Comparison of ENCODE assay signal across 12 cellular contexts in the genomic region with DNA sequence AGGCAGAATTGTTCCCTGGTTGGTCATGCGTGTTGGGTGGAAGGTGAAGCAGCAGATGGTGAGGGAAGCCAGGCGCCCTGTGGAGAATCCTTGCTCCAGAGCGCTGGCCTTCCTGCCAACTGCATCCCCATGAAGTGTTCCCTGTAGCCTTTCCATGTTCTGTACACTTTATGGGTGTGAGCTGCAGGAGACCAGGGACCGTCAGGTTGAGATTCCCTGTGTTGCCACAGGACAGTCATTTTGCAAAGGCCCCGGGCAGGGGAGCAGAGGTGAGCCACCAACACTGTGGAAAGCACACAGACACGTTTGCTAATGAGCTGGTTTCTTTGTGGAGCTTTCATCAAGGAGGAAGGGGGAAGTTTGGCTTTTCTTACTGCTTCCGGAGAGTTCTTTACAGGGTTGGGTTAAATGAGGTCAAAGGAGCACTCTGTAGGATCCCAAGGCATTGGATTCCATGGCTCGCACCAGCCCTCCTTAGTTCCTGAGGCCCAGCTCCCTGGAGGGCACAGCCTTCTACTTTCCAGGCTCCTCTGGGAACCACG. TPM values are rescaled to one million over a fixed set of nuclear protein-coding genes. Genes with fewer than 3 reads are reported as not detected.
A peak's percentile ranks its signal among the peaks of the same experiment; 100 is the strongest.
DNase-seq lines count a peak whose midpoint lies in the region; ATAC-seq, FAIRE-seq and TF ChIP-seq lines count a peak whose summit lies in the region.
"Had no signal": no experiment of that assay in that cellular context is flagged by ENCODE, and none has a peak within 500 bp of the region (broad histone marks: within the 10 kb centered on the region; RNA-seq: fewer than 3 reads in every experiment).

No MANE protein-coding gene starts in this region.

- H3K27me3 Mint-ChIP-seq in CD4-positive, CD25-positive, alpha-beta regulatory T cell: no peaks in the 10 kb centered on the region
- H3K27me3 Mint-ChIP-seq in natural killer cell treated with Interleukin-12 subunit alpha and Interleukin-12 subunit beta and Interleukin-15 and Interleukin-18, amount 100 ng/mL, for 72 hours: no peaks in the 10 kb centered on the region

- CTCF ChIA-PET in endothelial cell of umbilical vein (lab: Charles Lee): interaction anchor here (1.5 to 2.0 kb wide), 3 partner anchors 11 to 19 kb away, joined by 3 to 10 read pairs (median 9); no protein-coding TSS in a partner anchor

- no peak for TF ChIP-seq POLR2A in endothelial cell of umbilical vein (IDR thresholded peaks at IDR 0.05; ENCODE audit: low read depth, low read length)

- H3K9ac ChIP-seq in endothelial cell of umbilical vein (replicated peaks; ENCODE audit: extremely low read depth, insufficient read depth, low read length): no peak overlapping the region

- ATAC-seq in CD4-positive, CD25-positive, alpha-beta regulatory T cell (ENCODE audit: low read depth in 2 of 2): no peak
- no peak for ATAC-seq in natural killer cell treated with Interleukin-12 subunit alpha and Interleukin-12 subunit beta and Interleukin-15 and Interleukin-18, amount 100 ng/mL, for 72 hours
- no peak for ATAC-seq in HG03442 (IDR thresholded peaks at IDR 0.05; ENCODE audit: unreplicated experiment)
- ATAC-seq in HG02610 (IDR thresholded peaks at IDR 0.05; ENCODE audit: unreplicated experiment): no peak
- no peak for ATAC-seq in GM21576 (IDR thresholded peaks at IDR 0.05; ENCODE audit: unreplicated experiment)

- H3K9me1 ChIP-seq in endothelial cell of umbilical vein (replicated peaks; ENCODE audit: control insufficient read depth, extremely low read depth, insufficient read depth, low read length): no peaks in the 10 kb centered on the region

- peaks cover 20% of the 10 kb centered on the region for H4K20me1 ChIP-seq in endothelial cell of umbilical vein (replicated peaks; ENCODE audit: control insufficient read depth, extremely low read depth, insufficient read depth, low read length)

- dilution Hi-C loops in endothelial cell of umbilical vein (cut with MboI; ENCODE audit: extremely low pct_ligation_motif_present, low sequenced_read_pairs): no loop called here

- peak overlapping the region; percentile 77 for H3K4me3 ChIP-seq in CD4-positive, CD25-positive, alpha-beta regulatory T cell (ENCODE audit: low read depth, low read length)
- no peak overlapping the region for H3K4me3 ChIP-seq in endothelial cell of umbilical vein (replicated peaks in 1 of 3; ENCODE audit: insufficient read depth in 1 of 3, low read depth in 1 of 3, low read length in 3 of 3)

- H3K4me1 ChIP-seq in CD4-positive, CD25-positive, alpha-beta regulatory T cell (ENCODE audit: control insufficient read depth, insufficient read depth, low read length, poor library complexity, severe bottlenecking): peaks cover 93% of the 10 kb centered on the region
- peaks cover 37% of the 10 kb centered on the region for H3K4me1 ChIP-seq in endothelial cell of umbilical vein (ENCODE audit: control insufficient read depth, extremely low read depth, insufficient read depth, low read length)

- no peak overlapping the region for H3K4me2 ChIP-seq in endothelial cell of umbilical vein (ENCODE audit: insufficient read depth, low read length)

- peaks cover 100% of the 10 kb centered on the region for H3K79me2 ChIP-seq in endothelial cell of umbilical vein (ENCODE audit: control insufficient read depth, insufficient read depth, low read length)

- no peak for DNase-seq in CD4-positive, CD25-positive, alpha-beta regulatory T cell
- peak; percentile 45 for DNase-seq in NOMO-1 treated with dmso at 0.1 percent for 144 hours (lab: John Stamatoyannopoulos, UW; ENCODE audit: unreplicated experiment)
- no peak for DNase-seq in endothelial cell of umbilical vein (ENCODE audit: low read depth, low spot score)
- DNase-seq in natural killer cell treated with Interleukin-12 subunit alpha and Interleukin-12 subunit beta and Interleukin-15 and Interleukin-18, amount 100 ng/mL, for 72 hours (ENCODE audit: low spot score): no peak
- DNase-seq in stimulated activated naive CD4-positive, alpha-beta T cell treated with Interleukin-2 at 50 U/mL for 16 hours (lab: John Stamatoyannopoulos, UW): no peak
- DNase-seq: activated CD4-positive, CD25-positive, alpha-beta regulatory T cell; EL; NCI-H345 had no signal

- peak overlapping the region; percentile 80 to 98 (median 97) for H3K27ac Mint-ChIP-seq in CD4-positive, CD25-positive, alpha-beta regulatory T cell
- H3K27ac Mint-ChIP-seq in natural killer cell treated with Interleukin-12 subunit alpha and Interleukin-12 subunit beta and Interleukin-15 and Interleukin-18, amount 100 ng/mL, for 72 hours: peak overlapping the region; percentile 79 to 92

- H2AFZ ChIP-seq in endothelial cell of umbilical vein (ENCODE audit: low read depth, low read length): no peak overlapping the region

- FAIRE-seq in endothelial cell of umbilical vein (lab: Jason Lieb, UNC): peak; percentile 89

- H3K27me3 ChIP-seq in CD4-positive, CD25-positive, alpha-beta regulatory T cell (ENCODE audit: control insufficient read depth, insufficient read depth, low read length): no peaks in the 10 kb centered on the region
- no peaks in the 10 kb centered on the region for H3K27me3 ChIP-seq in endothelial cell of umbilical vein (ENCODE audit: control insufficient read depth in 2 of 2, insufficient read depth in 2 of 2, low read length in 2 of 2)

- peaks cover 29% of the 10 kb centered on the region for H3K36me3 ChIP-seq in CD4-positive, CD25-positive, alpha-beta regulatory T cell (ENCODE audit: control insufficient read depth, insufficient read depth, low read length)
- H3K36me3 ChIP-seq in endothelial cell of umbilical vein (ENCODE audit: control insufficient read depth in 2 of 2, extremely low read depth in 1 of 2, insufficient read depth in 2 of 2, low read length in 2 of 2): peaks cover 22 to 27% of the 10 kb centered on the region in 2 experiments

- H3K36me3 Mint-ChIP-seq in CD4-positive, CD25-positive, alpha-beta regulatory T cell: peaks cover 43% of the 10 kb centered on the region
- peaks cover 14% of the 10 kb centered on the region for H3K36me3 Mint-ChIP-seq in natural killer cell treated with Interleukin-12 subunit alpha and Interleukin-12 subunit beta and Interleukin-15 and Interleukin-18, amount 100 ng/mL, for 72 hours

- no peaks in the 10 kb centered on the region for H3K9me3 ChIP-seq in CD4-positive, CD25-positive, alpha-beta regulatory T cell (ENCODE audit: control insufficient read depth in 2 of 2, low read length in 2 of 2)
- H3K9me3 ChIP-seq in endothelial cell of umbilical vein (replicated peaks; ENCODE audit: control insufficient read depth, insufficient read depth, low read length): no peaks in the 10 kb centered on the region

- H3K9me3 Mint-ChIP-seq in CD4-positive, CD25-positive, alpha-beta regulatory T cell: no peaks in the 10 kb centered on the region
- no peaks in the 10 kb centered on the region for H3K9me3 Mint-ChIP-seq in natural killer cell treated with Interleukin-12 subunit alpha and Interleukin-12 subunit beta and Interleukin-15 and Interleukin-18, amount 100 ng/mL, for 72 hours

- POLR2A ChIA-PET in endothelial cell of umbilical vein (lab: Charles Lee): interaction anchor here (1.1 kb wide), 1 partner anchor 18 kb away, joined by 7 read pairs; no protein-coding TSS in a partner anchor

- TF ChIP-seq CTCF in endothelial cell of umbilical vein (IDR thresholded peaks at IDR 0.05; ENCODE audit: extremely low read depth in 1 of 2, insufficient read depth in 1 of 2, low read depth in 1 of 2, low read length in 2 of 2): no peak

- peaks cover 36 to 98% (median 83%) of the 10 kb centered on the region in 4 donors for H3K4me1 Mint-ChIP-seq in CD4-positive, CD25-positive, alpha-beta regulatory T cell
- H3K4me1 Mint-ChIP-seq in natural killer cell treated with Interleukin-12 subunit alpha and Interleukin-12 subunit beta and Interleukin-15 and Interleukin-18, amount 100 ng/mL, for 72 hours (ENCODE audit: low read depth in 2 of 2): peaks cover 73 to 87% of the 10 kb centered on the region in 2 donors

- no TSS peak for BruUV-seq in endothelial cell of umbilical vein (replicated peaks; lab: Mats Ljungman, UMichigan)

- H3K4me3 Mint-ChIP-seq in CD4-positive, CD25-positive, alpha-beta regulatory T cell: peak overlapping the region; percentile 65 to 89 (median 86)
- peak overlapping the region; percentile 69 for H3K4me3 Mint-ChIP-seq in natural killer cell treated with Interleukin-12 subunit alpha and Interleukin-12 subunit beta and Interleukin-15 and Interleukin-18, amount 100 ng/mL, for 72 hours

- peak overlapping the region; percentile 81 for H3K27ac ChIP-seq in CD4-positive, CD25-positive, alpha-beta regulatory T cell (ENCODE audit: insufficient read depth, low read length, poor library complexity, severe bottlenecking)
- H3K27ac ChIP-seq in endothelial cell of umbilical vein (ENCODE audit: insufficient read depth, low read depth, low read length): no peak overlapping the region

- intact Hi-C loops in endothelial cell of umbilical vein (cut with micrococcal nuclease): no loop called here

RNA-seq across cellular contexts. Expression of a gene that starts 32.1 kb away (rescaled TPM):
- total RNA-seq in CD4-positive, CD25-positive, alpha-beta regulatory T cell: 198 TPM
- polyA plus RNA-seq in CD4-positive, CD25-positive, alpha-beta regulatory T cell: 100 to 1,000 TPM; 157 to 270 (median 180) TPM
- 237 and 242 TPM in 2 replicates for total RNA-seq in endothelial cell of umbilical vein
- polyA plus RNA-seq in endothelial cell of umbilical vein: 210 and 211 TPM in 2 replicates
- polyA plus RNA-seq in endothelial cell of umbilical vein (2011; cell fraction: cytosol; rRNA removed): 175 and 189 TPM in 2 replicates
- polyA plus RNA-seq in endothelial cell of umbilical vein (2011; cell fraction: nucleus; rRNA removed): 188 and 193 TPM in 2 replicates
- 199 and 207 TPM in 2 replicates for polyA plus RNA-seq in endothelial cell of umbilical vein (2012)
- 175 and 203 TPM in 2 replicates for polyA minus RNA-seq in endothelial cell of umbilical vein
- polyA minus RNA-seq in endothelial cell of umbilical vein (2011; cell fraction: cytosol; rRNA and poly(A)+ RNA removed): 8.0 TPM
- 82.2 and 84.2 TPM in 2 replicates for polyA minus RNA-seq in endothelial cell of umbilical vein (2011; cell fraction: nucleus; rRNA and poly(A)+ RNA removed)
- 10 to 100 TPM; 56.5 to 76.6 TPM for total RNA-seq in natural killer cell treated with Interleukin-12 subunit alpha and Interleukin-12 subunit beta and Interleukin-15 and Interleukin-18, amount 100 ng/mL, for 72 hours

RNA-seq across cellular contexts. Expression of a gene that starts 51.5 kb away (rescaled TPM):
- 0.25 TPM for total RNA-seq in CD4-positive, CD25-positive, alpha-beta regulatory T cell
- polyA plus RNA-seq in CD4-positive, CD25-positive, alpha-beta regulatory T cell: not detected
- not detected in 2 replicates for total RNA-seq in endothelial cell of umbilical vein
- not detected in 2 replicates for polyA plus RNA-seq in endothelial cell of umbilical vein
- polyA plus RNA-seq in endothelial cell of umbilical vein (2011; cell fraction: cytosol; rRNA removed): not detected in 2 replicates
- polyA plus RNA-seq in endothelial cell of umbilical vein (2011; cell fraction: nucleus; rRNA removed): 0.04 and 0.08 TPM in 2 replicates
- polyA plus RNA-seq in endothelial cell of umbilical vein (2012): not detected in 2 replicates
- polyA minus RNA-seq in endothelial cell of umbilical vein: 0.07 TPM in 1 of 2 replicates, not detected in the other
- not detected for polyA minus RNA-seq in endothelial cell of umbilical vein (2011; cell fraction: cytosol; rRNA and poly(A)+ RNA removed)
- 0.14 TPM in 2 replicates for polyA minus RNA-seq in endothelial cell of umbilical vein (2011; cell fraction: nucleus; rRNA and poly(A)+ RNA removed)
- under 1 TPM; 0.25 to 0.40 TPM for total RNA-seq in natural killer cell treated with Interleukin-12 subunit alpha and Interleukin-12 subunit beta and Interleukin-15 and Interleukin-18, amount 100 ng/mL, for 72 hours
- total RNA-seq: kidney epithelial cell had no signal
